Comparison of ENCODE assay signal across 8 cellular contexts in genomic region chr4:24657768-24658617, GRCh38.
DNase-seq lines count a peak whose midpoint lies in the region; ATAC-seq and TF ChIP-seq lines count a peak whose summit lies in the region.

No MANE protein-coding gene starts in this region.

- H3K4me3 ChIP-seq in GM12864 (ENCODE audit: low read depth, low read length) (no peak overlapping the region), epithelial cell of proximal tubule (ENCODE audit: low read depth, low read length) (peak overlapping the region; percentile 6)

- TF ChIP-seq CTCF in GM12864 (IDR thresholded peaks at IDR 0.05; ENCODE audit: low read depth, low read length, missing control alignments) (no peak), epithelial cell of proximal tubule (conservative IDR thresholded peaks at IDR 0.05; ENCODE audit: low read depth, low read length) (no peak)

- ATAC-seq in GM21423 (IDR thresholded peaks at IDR 0.05; ENCODE audit: unreplicated experiment) (peak; percentile 98), HG03521 (IDR thresholded peaks at IDR 0.05; ENCODE audit: unreplicated experiment) (peak; percentile 93)
- no peak for ATAC-seq in activated CD4-positive, CD25-positive, alpha-beta regulatory T cell treated with anti-CD3 and anti-CD28 coated beads, Interleukin-2, amount 50 U/mL, for 24 hours

- DNase-seq in GM12864 (ENCODE audit: low read depth) (peak; percentile 73), OCI-M1 (lab: John Stamatoyannopoulos, UW) (peak; percentile 45), epithelial cell of proximal tubule (ENCODE audit: low read depth) (peak; percentile 99), non-pigmented ciliary epithelial cell (ENCODE audit: low read depth) (peak; percentile 41), NCI-H1694 treated with DMSO at 0.1 percent for 48 hours (lab: John Stamatoyannopoulos, UW) (no peak)

Comparison
In these comparisons a context has a peak if more than half of its experiments do, and no peak if none do; other contexts are left out.
1. ATAC-seq: peak in GM21423 (single experiment) and HG03521 (single experiment); none in activated CD4-positive, CD25-positive, alpha-beta regulatory T cell treated with anti-CD3 and anti-CD28 coated beads, Interleukin-2, amount 50 U/mL, for 24 hours (0 of 2).